Comparison of ENCODE assay signal across 1 cellular context in the genomic region with DNA sequence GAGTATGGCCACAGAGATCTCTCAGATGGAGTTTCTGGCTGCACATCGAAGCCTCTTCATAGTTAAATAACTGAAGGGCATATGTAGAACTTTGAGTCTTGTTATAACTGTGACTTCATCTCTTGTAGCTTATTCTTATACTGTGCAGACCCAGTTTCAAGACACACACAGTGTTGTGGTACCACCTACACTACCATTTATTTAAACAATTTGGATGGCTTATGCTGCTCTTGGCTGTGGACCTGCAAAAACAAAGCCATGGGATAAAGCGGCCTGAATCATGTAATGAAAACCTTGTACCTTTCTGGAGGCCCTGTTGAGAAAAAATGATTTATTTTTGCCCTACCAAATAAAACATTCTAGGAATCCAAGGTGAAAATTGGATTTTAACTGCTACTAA.
TF ChIP-seq lines count a peak whose summit lies in the region.

No MANE protein-coding gene starts in this region.

TF ChIP-seq in HepG2, 621 proteins besides CTCF, POLR2A, EP300 and RAD21 (continued from another document):
- TF ChIP-seq, protein P1, sequence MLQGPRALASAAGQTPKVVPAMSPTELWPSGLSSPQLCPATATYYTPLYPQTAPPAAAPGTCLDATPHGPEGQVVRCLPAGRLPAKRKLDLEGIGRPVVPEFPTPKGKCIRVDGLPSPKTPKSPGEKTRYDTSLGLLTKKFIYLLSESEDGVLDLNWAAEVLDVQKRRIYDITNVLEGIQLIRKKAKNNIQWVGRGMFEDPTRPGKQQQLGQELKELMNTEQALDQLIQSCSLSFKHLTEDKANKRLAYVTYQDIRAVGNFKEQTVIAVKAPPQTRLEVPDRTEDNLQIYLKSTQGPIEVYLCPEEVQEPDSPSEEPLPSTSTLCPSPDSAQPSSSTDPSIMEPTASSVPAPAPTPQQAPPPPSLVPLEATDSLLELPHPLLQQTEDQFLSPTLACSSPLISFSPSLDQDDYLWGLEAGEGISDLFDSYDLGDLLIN (CRISPR knock-in tag; IDR thresholded peaks at IDR 0.05; ENCODE audit: borderline replicate concordance): no peak
- TF ChIP-seq MAFF (IDR thresholded peaks at IDR 0.05; ENCODE audit: low read depth, low read length) (no peak), RCOR2 (CRISPR knock-in tag; IDR thresholded peaks at IDR 0.05) (no peak), ZNF12 (CRISPR knock-in tag; IDR thresholded peaks at IDR 0.05) (no peak), ZNF703 (CRISPR knock-in tag; IDR thresholded peaks at IDR 0.05; ENCODE audit: borderline replicate concordance) (no peak), SRF (IDR thresholded peaks at IDR 0.05; ENCODE audit: low read depth, low read length) (no peak), ZNF790 (CRISPR knock-in tag; IDR thresholded peaks at IDR 0.05; ENCODE audit: borderline replicate concordance) (no peak), ZNF709 (CRISPR knock-in tag; IDR thresholded peaks at IDR 0.05) (no peak), PHF8 (CRISPR knock-in tag; IDR thresholded peaks at IDR 0.05) (no peak), TAF15 (IDR thresholded peaks at IDR 0.05; ENCODE audit: low read depth, low read length, poor library complexity, severe bottlenecking) (no peak)
- TF ChIP-seq, protein P2, sequence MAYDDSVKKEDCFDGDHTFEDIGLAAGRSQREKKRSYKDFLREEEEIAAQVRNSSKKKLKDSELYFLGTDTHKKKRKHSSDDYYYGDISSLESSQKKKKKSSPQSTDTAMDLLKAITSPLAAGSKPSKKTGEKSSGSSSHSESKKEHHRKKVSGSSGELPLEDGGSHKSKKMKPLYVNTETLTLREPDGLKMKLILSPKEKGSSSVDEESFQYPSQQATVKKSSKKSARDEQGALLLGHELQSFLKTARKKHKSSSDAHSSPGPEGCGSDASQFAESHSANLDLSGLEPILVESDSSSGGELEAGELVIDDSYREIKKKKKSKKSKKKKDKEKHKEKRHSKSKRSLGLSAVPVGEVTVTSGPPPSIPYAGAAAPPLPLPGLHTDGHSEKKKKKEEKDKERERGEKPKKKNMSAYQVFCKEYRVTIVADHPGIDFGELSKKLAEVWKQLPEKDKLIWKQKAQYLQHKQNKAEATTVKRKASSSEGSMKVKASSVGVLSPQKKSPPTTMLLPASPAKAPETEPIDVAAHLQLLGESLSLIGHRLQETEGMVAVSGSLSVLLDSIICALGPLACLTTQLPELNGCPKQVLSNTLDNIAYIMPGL (CRISPR knock-in tag; IDR thresholded peaks at IDR 0.05; ENCODE audit: borderline replicate concordance in 1 of 2, low read depth in 1 of 2): no peak
- TF ChIP-seq, protein P3, sequence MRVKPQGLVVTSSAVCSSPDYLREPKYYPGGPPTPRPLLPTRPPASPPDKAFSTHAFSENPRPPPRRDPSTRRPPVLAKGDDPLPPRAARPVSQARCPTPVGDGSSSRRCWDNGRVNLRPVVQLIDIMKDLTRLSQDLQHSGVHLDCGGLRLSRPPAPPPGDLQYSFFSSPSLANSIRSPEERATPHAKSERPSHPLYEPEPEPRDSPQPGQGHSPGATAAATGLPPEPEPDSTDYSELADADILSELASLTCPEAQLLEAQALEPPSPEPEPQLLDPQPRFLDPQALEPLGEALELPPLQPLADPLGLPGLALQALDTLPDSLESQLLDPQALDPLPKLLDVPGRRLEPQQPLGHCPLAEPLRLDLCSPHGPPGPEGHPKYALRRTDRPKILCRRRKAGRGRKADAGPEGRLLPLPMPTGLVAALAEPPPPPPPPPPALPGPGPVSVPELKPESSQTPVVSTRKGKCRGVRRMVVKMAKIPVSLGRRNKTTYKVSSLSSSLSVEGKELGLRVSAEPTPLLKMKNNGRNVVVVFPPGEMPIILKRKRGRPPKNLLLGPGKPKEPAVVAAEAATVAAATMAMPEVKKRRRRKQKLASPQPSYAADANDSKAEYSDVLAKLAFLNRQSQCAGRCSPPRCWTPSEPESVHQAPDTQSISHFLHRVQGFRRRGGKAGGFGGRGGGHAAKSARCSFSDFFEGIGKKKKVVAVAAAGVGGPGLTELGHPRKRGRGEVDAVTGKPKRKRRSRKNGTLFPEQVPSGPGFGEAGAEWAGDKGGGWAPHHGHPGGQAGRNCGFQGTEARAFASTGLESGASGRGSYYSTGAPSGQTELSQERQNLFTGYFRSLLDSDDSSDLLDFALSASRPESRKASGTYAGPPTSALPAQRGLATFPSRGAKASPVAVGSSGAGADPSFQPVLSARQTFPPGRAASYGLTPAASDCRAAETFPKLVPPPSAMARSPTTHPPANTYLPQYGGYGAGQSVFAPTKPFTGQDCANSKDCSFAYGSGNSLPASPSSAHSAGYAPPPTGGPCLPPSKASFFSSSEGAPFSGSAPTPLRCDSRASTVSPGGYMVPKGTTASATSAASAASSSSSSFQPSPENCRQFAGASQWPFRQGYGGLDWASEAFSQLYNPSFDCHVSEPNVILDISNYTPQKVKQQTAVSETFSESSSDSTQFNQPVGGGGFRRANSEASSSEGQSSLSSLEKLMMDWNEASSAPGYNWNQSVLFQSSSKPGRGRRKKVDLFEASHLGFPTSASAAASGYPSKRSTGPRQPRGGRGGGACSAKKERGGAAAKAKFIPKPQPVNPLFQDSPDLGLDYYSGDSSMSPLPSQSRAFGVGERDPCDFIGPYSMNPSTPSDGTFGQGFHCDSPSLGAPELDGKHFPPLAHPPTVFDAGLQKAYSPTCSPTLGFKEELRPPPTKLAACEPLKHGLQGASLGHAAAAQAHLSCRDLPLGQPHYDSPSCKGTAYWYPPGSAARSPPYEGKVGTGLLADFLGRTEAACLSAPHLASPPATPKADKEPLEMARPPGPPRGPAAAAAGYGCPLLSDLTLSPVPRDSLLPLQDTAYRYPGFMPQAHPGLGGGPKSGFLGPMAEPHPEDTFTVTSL (CRISPR knock-in tag; IDR thresholded peaks at IDR 0.05; ENCODE audit: borderline replicate concordance): no peak
